Comparison of ENCODE assay signal across 12 cellular contexts in the genomic region with DNA sequence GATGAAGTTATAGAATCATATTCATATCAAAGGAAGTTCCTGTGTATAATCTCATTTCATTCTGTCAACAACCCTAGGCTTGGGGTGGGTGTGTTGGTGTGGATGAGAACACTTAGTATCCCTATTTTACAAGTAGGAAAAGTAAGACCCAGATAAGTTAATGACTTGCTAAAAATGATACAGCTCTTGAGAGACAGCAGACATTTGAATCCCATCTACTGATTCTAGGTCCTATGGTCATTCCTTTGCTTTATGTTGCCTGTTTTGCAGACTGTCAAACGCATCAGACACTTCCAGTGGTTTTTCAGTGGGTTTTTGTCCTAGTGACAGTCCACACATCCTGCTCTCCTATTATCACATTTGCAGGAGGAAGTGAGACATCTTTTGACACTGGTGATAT.
A peak's percentile ranks its signal among the peaks of the same experiment; 100 is the strongest.
DNase-seq lines count a peak whose midpoint lies in the region; ATAC-seq and TF ChIP-seq lines count a peak whose summit lies in the region.
"Had no signal": no experiment of that assay in that cellular context is flagged by ENCODE, and none has a peak within 500 bp of the region (broad histone marks: within the 10 kb centered on the region; RNA-seq: fewer than 3 reads in every experiment).

No MANE protein-coding gene starts in this region.

- no peak for ATAC-seq in heart left ventricle
- ATAC-seq: T-helper 17 cell had no signal

- H3K9me3 ChIP-seq in heart left ventricle (peaks cover 0 to 7% (median 0%) of the 10 kb centered on the region in 12 donors), mucosa of stomach (ENCODE audit: control insufficient read depth, low read length) (no peaks in the 10 kb centered on the region)

- no peak for TF ChIP-seq POLR2A in heart left ventricle (IDR thresholded peaks at IDR 0.05)

- H3K4me1 ChIP-seq in heart left ventricle (peaks cover 0 to 60% (median 28%) of the 10 kb centered on the region in 12 donors), mucosa of stomach (ENCODE audit: control insufficient read depth, insufficient read depth, low read length) (peaks cover 27% of the 10 kb centered on the region), urinary bladder (ENCODE audit: insufficient read depth) (peaks cover 1% of the 10 kb centered on the region)

- peak overlapping the region in 5 of 12 donors; percentile 50 to 61 (median 53) for H3K4me3 ChIP-seq in heart left ventricle
- H3K4me3 ChIP-seq in dorsolateral prefrontal cortex, result peak overlapping the region in 19 of 59 donors; percentile 21 to 65 (median 52)
- peak overlapping the region; percentile 2 for H3K4me3 ChIP-seq in mucosa of stomach (ENCODE audit: low read length)
- peak overlapping the region; percentile 31 for H3K4me3 ChIP-seq in urinary bladder (ENCODE audit: low read depth, low read length)

- DNase-seq in heart left ventricle, result no peak
- DNase-seq in cardiac septum (ENCODE audit: low spot score), result no peak
- DNase-seq in dorsolateral prefrontal cortex, result no peak
- DNase-seq in UCSD-AML1 (lab: John Stamatoyannopoulos, UW; ENCODE audit: unreplicated experiment), result no peak
- no peak for DNase-seq in HT-29 (ENCODE audit: low spot score)
- DNase-seq in stimulated activated CD4-positive, alpha-beta T cell treated with anti-CD3 and anti-CD28 coated beads, Interleukin-4, amount 100 ng/mL, for 24 hours, result no peak
- DNase-seq: activated gamma-delta T cell treated with Interleukin-2 at 50 U/mL for 16 hours, natural killer cell, NCI-H226, T-helper 17 cell had no signal

- 55 to 67% (median 62%) methylated on average over 1 of the region's 1 CpG for WGBS in heart left ventricle, 4 donors
- 78% methylated on average over 1 of the region's 1 CpG for WGBS in urinary bladder

- no peaks in the 10 kb centered on the region for H3K27me3 ChIP-seq in heart left ventricle
- H3K27me3 ChIP-seq in dorsolateral prefrontal cortex, result no peaks in the 10 kb centered on the region
- no peaks in the 10 kb centered on the region for H3K27me3 ChIP-seq in mucosa of stomach (ENCODE audit: control insufficient read depth, insufficient read depth, low read length)

- TF ChIP-seq CTCF in heart left ventricle (IDR thresholded peaks at IDR 0.05) (no peak), dorsolateral prefrontal cortex (IDR thresholded peaks at IDR 0.05 in 54 of 56, conservative IDR thresholded peaks at IDR 0.05 in 2 of 56; ENCODE audit: low read depth in 1 of 56, partially characterized antibody in 56 of 56) (no peak)

- H3K36me3 ChIP-seq in heart left ventricle (no peaks in the 10 kb centered on the region), mucosa of stomach (ENCODE audit: control insufficient read depth, insufficient read depth, low read length) (no peaks in the 10 kb centered on the region), urinary bladder (ENCODE audit: insufficient read depth) (no peaks in the 10 kb centered on the region)

- intact Hi-C loops in heart left ventricle (cut with DNase I) (loop anchor here in 4 of 10 donors (5.0 to 10.0 kb wide), 3 partner anchors 60 to 155 kb away; a partner anchor contains a TSS), cardiac septum (cut with DNase I) (no loop called here), dorsolateral prefrontal cortex (cut with DNase I) (loop anchor here in 1 of 2 donors (10.0 kb wide), 1 partner anchor 153 kb away; a partner anchor contains a TSS)

- H3K27ac ChIP-seq in heart left ventricle (peak overlapping the region in 10 of 12 donors; percentile 12 to 73 (median 52)), dorsolateral prefrontal cortex (peak overlapping the region in 39 of 59 donors; percentile 5 to 77 (median 57)), urinary bladder (ENCODE audit: low read depth) (no peak overlapping the region)

- H3K9ac ChIP-seq in mucosa of stomach (ENCODE audit: low read length), result peak overlapping the region; percentile 36
